ENCODE assay signal across 27 cellular contexts in the genomic region with DNA sequence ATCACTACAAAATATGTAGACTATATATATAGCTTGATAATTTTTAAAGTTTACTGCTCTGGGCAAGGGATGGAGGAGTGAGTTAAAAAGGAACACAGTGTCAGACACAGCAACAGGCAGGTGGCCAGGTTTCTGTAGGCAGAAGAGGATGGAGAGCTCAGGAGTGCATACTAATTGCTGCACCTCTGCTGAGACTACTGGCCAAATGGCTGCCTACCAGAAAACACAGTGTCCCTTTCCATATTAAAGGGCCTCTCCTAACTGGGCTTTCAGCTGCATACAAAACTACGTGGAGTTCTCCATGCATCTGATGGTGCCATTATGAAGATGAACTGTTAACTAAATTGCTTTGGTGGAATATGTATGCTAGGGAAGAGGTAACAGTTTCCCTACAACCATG. TPM values are rescaled to one million over a fixed set of nuclear protein-coding genes. Genes with fewer than 3 reads are reported as not detected.
A peak's percentile ranks its signal among the peaks of the same experiment; 100 is the strongest.
DNase-seq lines count a peak whose midpoint lies in the region; ATAC-seq and TF ChIP-seq lines count a peak whose summit lies in the region.
"Had no signal": no experiment of that assay in that cellular context is flagged by ENCODE, and none has a peak within 500 bp of the region (broad histone marks: within the 10 kb centered on the region; RNA-seq: fewer than 3 reads in every experiment).

No MANE protein-coding gene starts in this region.

- 26 to 56% (median 47%) methylated on average over 1 of the region's 1 CpG for WGBS in stomach, 5 donors

- no peak for TF ChIP-seq POLR2A in stomach (IDR thresholded peaks at IDR 0.05)

- H3K27ac Mint-ChIP-seq in activated CD4-positive, alpha-beta T cell treated with anti-CD3 and anti-CD28 coated beads, Interleukin-2, amount 10 ng/mL, durations not matched to agents 24 days and 14 days, result no peak overlapping the region
- H3K27ac Mint-ChIP-seq: T-helper 1 cell treated with Interleukin-12 subunit alpha and Interleukin-12 subunit beta and Interleukin-4 antibody, amounts not matched to agents 30 μg/mL and 1 μg/mL, for 36 hours had no signal

- TF ChIP-seq CTCF in stomach (IDR thresholded peaks at IDR 0.05), result no peak

- no peaks in the 10 kb centered on the region for H3K9me3 ChIP-seq in stomach
- H3K9me3 ChIP-seq: SJCRH30, spleen had no signal

- no peaks in the 10 kb centered on the region for H3K36me3 Mint-ChIP-seq in activated CD4-positive, alpha-beta T cell treated with anti-CD3 and anti-CD28 coated beads, Interleukin-2, amount 10 ng/mL, durations not matched to agents 24 days and 14 days (ENCODE audit: low read depth)

- peak; percentile 14 for ATAC-seq in left lobe of liver
- ATAC-seq: Panc1 had no signal

- H3K27me3 Mint-ChIP-seq in activated CD4-positive, alpha-beta T cell treated with anti-CD3 and anti-CD28 coated beads, Interleukin-2, amount 10 ng/mL, durations not matched to agents 24 days and 14 days, result no peaks in the 10 kb centered on the region

- peaks cover 0 to 27% (median 9%) of the 10 kb centered on the region in 4 donors for H3K4me1 ChIP-seq in stomach
- H3K4me1 ChIP-seq: spleen had no signal

- peak overlapping the region; percentile 46 to 75 (median 59) for H3K27ac ChIP-seq in stomach
- H3K27ac ChIP-seq: KMS-11, SJCRH30, spleen had no signal

- no peaks in the 10 kb centered on the region for H3K4me1 Mint-ChIP-seq in activated CD4-positive, alpha-beta T cell treated with anti-CD3 and anti-CD28 coated beads, Interleukin-2, amount 10 ng/mL, durations not matched to agents 24 days and 14 days

- intact Hi-C loops in stomach (cut with DNase I; ENCODE audit: low total_unique reads), result no loop called here
- intact Hi-C loops in activated CD4-positive, alpha-beta T cell treated with anti-CD3 and anti-CD28 coated beads, Interleukin-2, amount 10 ng/mL, durations not matched to agents 24 days and 14 days (cut with micrococcal nuclease), result no loop called here

- H3K36me3 ChIP-seq in stomach, result no peaks in the 10 kb centered on the region
- H3K36me3 ChIP-seq: SJCRH30, spleen had no signal

- no peak overlapping the region for H3K4me3 Mint-ChIP-seq in activated CD4-positive, alpha-beta T cell treated with anti-CD3 and anti-CD28 coated beads, Interleukin-2, amount 10 ng/mL, durations not matched to agents 24 days and 14 days
- H3K4me3 Mint-ChIP-seq: H9; neural crest cell; T-helper 1 cell treated with Interleukin-12 subunit alpha and Interleukin-12 subunit beta and Interleukin-4 antibody, amounts not matched to agents 30 μg/mL and 1 μg/mL, for 36 hours had no signal

- H3K9me3 Mint-ChIP-seq in activated CD4-positive, alpha-beta T cell treated with anti-CD3 and anti-CD28 coated beads, Interleukin-2, amount 10 ng/mL, durations not matched to agents 24 days and 14 days, result no peaks in the 10 kb centered on the region
- H3K9me3 Mint-ChIP-seq: H9; neural crest cell; T-helper 1 cell treated with Interleukin-12 subunit alpha and Interleukin-12 subunit beta and Interleukin-4 antibody, amounts not matched to agents 30 μg/mL and 1 μg/mL, for 36 hours had no signal

- DNase-seq in NCI-H2107 treated with DMSO at 0.1 percent for 48 hours (lab: John Stamatoyannopoulos, UW; ENCODE audit: unreplicated experiment) (peak; percentile 17), NCI-H2107 (lab: John Stamatoyannopoulos, UW) (no peak), NCI-H774 (lab: John Stamatoyannopoulos, UW) (peak; percentile 75), left lobe of liver (ENCODE audit: low spot score) (no peak), stomach (peak; percentile 73), occipital lobe (lab: John Stamatoyannopoulos, UW) (no peak)
- DNase-seq in activated CD4-positive, alpha-beta T cell treated with anti-CD3 and anti-CD28 coated beads, Interleukin-2, amount 10 ng/mL, durations not matched to agents 24 days and 14 days, result no peak
- no peak for DNase-seq in activated naive CD4-positive, alpha-beta T cell treated with Interleukin-2 at 50 U/mL for 16 hours
- DNase-seq: 8988T; activated CD4-positive, alpha-beta T cell treated with anti-CD3 and anti-CD28 coated beads, Interleukin-2, amount 50 U/mL, for 48 hours; activated gamma-delta T cell treated with Interleukin-2 at 50 U/mL for 16 hours; AML-193; amniotic stem cell; cerebellar nuclear complex; effector CD8-positive, alpha-beta T cell; H9; NCI-H2081 treated with DMSO at 0.1 percent for 48 hours; retina; SJCRH30; spleen; stimulated activated CD4-positive, alpha-beta T cell treated with anti-CD3 and anti-CD28 coated beads, Interleukin-4, amount 100 ng/mL, for 24 hours had no signal

- no peak for TF ChIP-seq EP300 in stomach (IDR thresholded peaks at IDR 0.05)

- H3K4me3 ChIP-seq in stomach, result peak overlapping the region in 1 of 4 donors; percentile 3
- H3K4me3 ChIP-seq: SJCRH30, spleen had no signal

- no peaks in the 10 kb centered on the region for H3K27me3 ChIP-seq in stomach
- H3K27me3 ChIP-seq: SJCRH30, spleen had no signal

RNA-seq across cellular contexts. Expression of a gene that starts 1.8 kb away (rescaled TPM):
- 1.2 TPM for total RNA-seq in left lobe of liver
- total RNA-seq in stomach, result 10 to 100 TPM; 12.3 to 42.6 (median 33.0) TPM
- 10 to 100 TPM in 1 of 3 donors, 1 to 10 TPM in 1, under 1 TPM in 1; 0.46 to 13.1 (median 2.8) TPM for polyA plus RNA-seq in stomach
- total RNA-seq in activated CD4-positive, alpha-beta T cell treated with anti-CD3 and anti-CD28 coated beads, Interleukin-2, amount 10 ng/mL, durations not matched to agents 24 days and 14 days, result 0.88 and 2.1 TPM in 2 replicates
- 17.2 TPM for total RNA-seq in occipital lobe
- total RNA-seq: Daoy, HT1080 had no signal

RNA-seq across cellular contexts. Expression of a gene that starts 40.1 kb away (rescaled TPM):
- 29.3 TPM for total RNA-seq in left lobe of liver
- 100 to 1,000 TPM in 3 of 5 donors, 10 to 100 TPM in 2; 26.1 to 198 (median 117) TPM for total RNA-seq in stomach
- polyA plus RNA-seq in stomach, result 10 to 100 TPM; 12.1 to 15.7 (median 14.6) TPM
- total RNA-seq in activated CD4-positive, alpha-beta T cell treated with anti-CD3 and anti-CD28 coated beads, Interleukin-2, amount 10 ng/mL, durations not matched to agents 24 days and 14 days, result 91.2 and 92.2 TPM in 2 replicates
- 133 TPM for total RNA-seq in occipital lobe

Comparison
In these comparisons a context has a peak if more than half of its experiments do, and no peak if none do; other contexts are left out.
1. DNase-seq: peak in NCI-H2107 treated with DMSO at 0.1 percent for 48 hours (single experiment), NCI-H774 (single experiment) and stomach (single experiment); none in NCI-H2107 (single experiment), left lobe of liver (single experiment), activated CD4-positive, alpha-beta T cell treated with anti-CD3 and anti-CD28 coated beads, Interleukin-2, amount 10 ng/mL, durations not matched to agents 24 days and 14 days (single experiment), activated naive CD4-positive, alpha-beta T cell treated with Interleukin-2 at 50 U/mL for 16 hours (single experiment) and occipital lobe (single experiment).